In genomic region chr9:87535817-87536539, GRCh38 we compare ENCODE assay signal across 9 cellular contexts. TPM values are rescaled to one million over a fixed set of nuclear protein-coding genes. Genes with fewer than 3 reads are reported as not detected.
DNase-seq lines count a peak whose midpoint lies in the region; ATAC-seq, FAIRE-seq and TF ChIP-seq lines count a peak whose summit lies in the region.
"Had no signal": no experiment of that assay in that cellular context is flagged by ENCODE, and none has a peak within 500 bp of the region (broad histone marks: within the 10 kb centered on the region; RNA-seq: fewer than 3 reads in every experiment).

No MANE protein-coding gene starts in this region.

- no peaks in the 10 kb centered on the region for H3K4me1 Mint-ChIP-seq in MCF 10A (ENCODE audit: insufficient read depth, unreplicated experiment)

- H3K36me3 Mint-ChIP-seq in MCF 10A (ENCODE audit: insufficient read depth, unreplicated experiment), result peaks cover 10% of the 10 kb centered on the region

- no peaks in the 10 kb centered on the region for H3K27me3 Mint-ChIP-seq in MCF 10A (ENCODE audit: insufficient read depth, unreplicated experiment)

- peak overlapping the region; percentile 17 for H3K9ac ChIP-seq in SK-N-MC (ENCODE audit: insufficient read length)

- no peak for FAIRE-seq in urothelium cell line (lab: Jason Lieb, UNC)

- H3K27ac ChIP-seq in SK-N-MC, result peak overlapping the region; percentile 61; the same call in 1 of the 2 replicates

- BruUV-seq in MCF 10A (replicated peaks; lab: Mats Ljungman, UMichigan), result no TSS peak

- no peak for TF ChIP-seq CTCF in MCF 10A (IDR thresholded peaks at IDR 0.05; ENCODE audit: unreplicated experiment)

- CTCF ChIA-PET in MCF 10A (lab: Yijun Ruan, JAX), result interaction anchor here (0.8 to 1.2 kb wide), 2 partner anchors 39 to 105 kb away, joined by 3 read pairs; no protein-coding TSS in a partner anchor

- H3K9me3 Mint-ChIP-seq in MCF 10A (ENCODE audit: unreplicated experiment), result no peaks in the 10 kb centered on the region

- ATAC-seq in HG02571 (IDR thresholded peaks at IDR 0.05; ENCODE audit: unreplicated experiment), result peak; percentile 69

- peaks cover 14% of the 10 kb centered on the region for H3K36me3 ChIP-seq in SK-N-MC (ENCODE audit: insufficient read depth, low read length)

- peak; percentile 16 to 31 for DNase-seq in activated CD4-positive, alpha-beta T cell treated with anti-CD3 and anti-CD28 coated beads, Interleukin-2, amount 50 U/mL, for 48 hours
- no peak for DNase-seq in activated CD4-positive, alpha-beta T cell treated with anti-CD3 and anti-CD28 coated beads for 1 hour
- DNase-seq in SK-N-MC (ENCODE audit: low read depth, low spot score) (no peak), MCF 10A (ENCODE audit: unreplicated experiment) (no peak), C1 segment of cervical spinal cord (lab: John Stamatoyannopoulos, UW) (no peak), urothelium cell line (ENCODE audit: low spot score) (no peak)
- DNase-seq in stimulated activated CD8-positive, alpha-beta memory T cell treated with anti-CD3 and anti-CD28 coated beads, Interleukin-15, amount 100 ng/mL, for 48 hours (ENCODE audit: low read depth in 2 of 2), result peak; percentile 15 to 32
- DNase-seq: effector memory CD4-positive, alpha-beta T cell had no signal

- intact Hi-C loops in MCF 10A (cut with micrococcal nuclease), result no loop called here

- H3K27ac Mint-ChIP-seq in MCF 10A (ENCODE audit: low read depth, unreplicated experiment), result no peak overlapping the region

- H3K4me3 Mint-ChIP-seq in MCF 10A (ENCODE audit: unreplicated experiment), result no peak overlapping the region

- no peaks in the 10 kb centered on the region for H3K9me3 ChIP-seq in SK-N-MC (ENCODE audit: low read depth, low read length)

- H3K4me3 ChIP-seq in SK-N-MC, result peak overlapping the region; percentile 12; the same call in 1 of the 2 replicates

- POLR2A ChIA-PET in MCF 10A (lab: Yijun Ruan, JAX), result interaction anchor here (0.6 to 1.0 kb wide), 3 partner anchors 20 to 160 kb away, joined by 3 read pairs; no protein-coding TSS in a partner anchor

RNA-seq across cellular contexts. Expression of gene DAPK1, which starts 38.3 kb away (rescaled TPM):
- 19.7 and 35.7 TPM in 2 replicates for total RNA-seq in MCF 10A (2022)

Comparison
In these comparisons a context has a peak if more than half of its experiments do, and no peak if none do; other contexts are left out.
1. DNase-seq: peak in activated CD4-positive, alpha-beta T cell treated with anti-CD3 and anti-CD28 coated beads, Interleukin-2, amount 50 U/mL, for 48 hours (2 of 2) and stimulated activated CD8-positive, alpha-beta memory T cell treated with anti-CD3 and anti-CD28 coated beads, Interleukin-15, amount 100 ng/mL, for 48 hours (2 of 2); none in activated CD4-positive, alpha-beta T cell treated with anti-CD3 and anti-CD28 coated beads for 1 hour (single experiment), SK-N-MC (single experiment), MCF 10A (single experiment), C1 segment of cervical spinal cord (0 of 14) and urothelium cell line (single experiment).